ENCODE assay signal across 12 cellular contexts in genomic region chr10:81820418-81820817, GRCh38. TPM values are rescaled to one million over a fixed set of nuclear protein-coding genes. Genes with fewer than 3 reads are reported as not detected.
A peak's percentile ranks its signal among the peaks of the same experiment; 100 is the strongest.
DNase-seq lines count a peak whose midpoint lies in the region; ATAC-seq and TF ChIP-seq lines count a peak whose summit lies in the region.
"Had no signal": no experiment of that assay in that cellular context is flagged by ENCODE, and none has a peak within 500 bp of the region (broad histone marks: within the 10 kb centered on the region; RNA-seq: fewer than 3 reads in every experiment).

No MANE protein-coding gene starts in this region.

- no peaks in the 10 kb centered on the region for H4K20me1 ChIP-seq in neural cell (ENCODE audit: insufficient read depth)

- no peaks in the 10 kb centered on the region for H3K79me2 ChIP-seq in neural cell (replicated peaks; ENCODE audit: insufficient read depth, low read length)

- peak; percentile 40 for TF ChIP-seq RAD21 in neural cell (conservative IDR thresholded peaks at IDR 0.05)

- H3K4me1 ChIP-seq in right atrium auricular region: no peaks in the 10 kb centered on the region
- H3K4me1 ChIP-seq: right lobe of liver had no signal

- H3K27me3 ChIP-seq in neural cell (ENCODE audit: insufficient read depth, low read depth, low read length) (no peaks in the 10 kb centered on the region), right atrium auricular region (no peaks in the 10 kb centered on the region)
- H3K27me3 ChIP-seq: right lobe of liver had no signal

- in situ Hi-C loops in astrocyte of the spinal cord (cut with HindIII; ENCODE audit: low sequenced_read_pairs): no loop called here

- no peak overlapping the region for H2AFZ ChIP-seq in neural cell (ENCODE audit: low read depth, low read length)

- no peaks in the 10 kb centered on the region for H3F3A ChIP-seq in neural cell (ENCODE audit: insufficient read depth, low read length, poor library complexity, severe bottlenecking)

- H3K9me2 ChIP-seq in neural cell (ENCODE audit: insufficient read depth, low read length): no peaks in the 10 kb centered on the region

- ATAC-seq in HG03159 (IDR thresholded peaks at IDR 0.05; ENCODE audit: unreplicated experiment): no peak
- ATAC-seq in GM21390 (IDR thresholded peaks at IDR 0.05; ENCODE audit: unreplicated experiment): no peak
- ATAC-seq: T-helper 17 cell had no signal

- no peak overlapping the region for H3K4me2 ChIP-seq in neural cell (ENCODE audit: low read length)

- TF ChIP-seq EP300 in neural cell (conservative IDR thresholded peaks at IDR 0.05; ENCODE audit: poor library complexity, severe bottlenecking): no peak

- DNase-seq in DMS53 treated with DMSO at 0.1 percent for 48 hours (lab: John Stamatoyannopoulos, UW; ENCODE audit: unreplicated experiment) (peak; percentile 62), astrocyte of the spinal cord (ENCODE audit: low read depth, low spot score) (no peak), right atrium auricular region (ENCODE audit: low spot score) (no peak), T-helper 9 cell (no peak)
- DNase-seq in Jurkat, Clone E6-1 (ENCODE audit: low read depth, low spot score): peak; percentile 9
- DNase-seq: activated T-cell treated with anti-CD3 and anti-CD28 coated beads, Interleukin-2, amount 50 U/mL, for 24 hours; caudate nucleus; right lobe of liver; T-helper 17 cell had no signal

- TF ChIP-seq CTCF in astrocyte of the spinal cord (IDR thresholded peaks at IDR 0.05; ENCODE audit: low read depth, low read length) (peak; percentile 1), neural cell (IDR thresholded peaks at IDR 0.05; ENCODE audit: poor library complexity, severe bottlenecking) (peak; percentile 36), right atrium auricular region (IDR thresholded peaks at IDR 0.05) (no peak)

- H3K36me3 ChIP-seq in neural cell (ENCODE audit: insufficient read depth, low read length) (no peaks in the 10 kb centered on the region), right atrium auricular region (no peaks in the 10 kb centered on the region)
- H3K36me3 ChIP-seq: right lobe of liver had no signal

- no peak overlapping the region for H3K27ac ChIP-seq in neural cell (ENCODE audit: low read length)
- H3K27ac ChIP-seq in right atrium auricular region: no peak overlapping the region
- H3K27ac ChIP-seq: right lobe of liver had no signal

- H3K9ac ChIP-seq in neural cell (ENCODE audit: low read length): no peak overlapping the region

- H3K9me3 ChIP-seq in neural cell (ENCODE audit: low read length) (no peaks in the 10 kb centered on the region), right atrium auricular region (no peaks in the 10 kb centered on the region)
- H3K9me3 ChIP-seq: right lobe of liver had no signal

- H3K4me3 ChIP-seq in Jurkat, Clone E6-1 (ENCODE audit: low read length): no peak overlapping the region
- no peak overlapping the region for H3K4me3 ChIP-seq in astrocyte of the spinal cord (ENCODE audit: low read depth, low read length)
- H3K4me3 ChIP-seq in neural cell (ENCODE audit: low read length): no peak overlapping the region
- H3K4me3 ChIP-seq in right atrium auricular region: no peak overlapping the region
- H3K4me3 ChIP-seq: right lobe of liver had no signal

TF ChIP-seq in neural cell, 6 proteins besides CTCF, POLR2A, EP300 and RAD21:
- TF ChIP-seq POLR2AphosphoS5 (IDR thresholded peaks at IDR 0.05) (no peak), EZH2 (IDR thresholded peaks at IDR 0.05; ENCODE audit: borderline replicate concordance, insufficient read depth, low read length, poor library complexity, severe bottlenecking) (no peak), TAF1 (IDR thresholded peaks at IDR 0.05; ENCODE audit: low read depth) (no peak), REST (IDR thresholded peaks at IDR 0.05; ENCODE audit: borderline replicate concordance) (no peak), SMC3 (conservative IDR thresholded peaks at IDR 0.05; ENCODE audit: poor library complexity) (no peak), MXI1 (conservative IDR thresholded peaks at IDR 0.05; ENCODE audit: poor library complexity, severe bottlenecking) (no peak)
TF ChIP-seq in neural cell: peak in this region for 0.

RNA-seq across cellular contexts. Expression of gene NRG3, which starts 54.6 kb away (rescaled TPM):
- polyA plus RNA-seq in Jurkat, Clone E6-1 (2012; ENCODE audit: insufficient read depth, insufficient read length): not detected
- 12.7 and 14.0 TPM in 2 replicates for polyA plus RNA-seq in neural cell
- 24.6 and 25.9 TPM in 2 replicates for polyA minus RNA-seq in neural cell
- total RNA-seq in right atrium auricular region: 1 to 10 TPM in 1 of 2 donors, under 1 TPM in 1; 0.70 to 1.4 TPM
- total RNA-seq: T-helper 17 cell had no signal

Comparison
In these comparisons a context has a peak if more than half of its experiments do, and no peak if none do; other contexts are left out.
1. DNase-seq: peak in DMS53 treated with DMSO at 0.1 percent for 48 hours (single experiment) and Jurkat, Clone E6-1 (single experiment); none in astrocyte of the spinal cord (single experiment), right atrium auricular region (single experiment) and T-helper 9 cell (single experiment).
2. CTCF ChIP-seq: peak in astrocyte of the spinal cord (single experiment) and neural cell (single experiment); none in right atrium auricular region (0 of 2).